ENCODE assay signal across 12 cellular contexts in the genomic region with DNA sequence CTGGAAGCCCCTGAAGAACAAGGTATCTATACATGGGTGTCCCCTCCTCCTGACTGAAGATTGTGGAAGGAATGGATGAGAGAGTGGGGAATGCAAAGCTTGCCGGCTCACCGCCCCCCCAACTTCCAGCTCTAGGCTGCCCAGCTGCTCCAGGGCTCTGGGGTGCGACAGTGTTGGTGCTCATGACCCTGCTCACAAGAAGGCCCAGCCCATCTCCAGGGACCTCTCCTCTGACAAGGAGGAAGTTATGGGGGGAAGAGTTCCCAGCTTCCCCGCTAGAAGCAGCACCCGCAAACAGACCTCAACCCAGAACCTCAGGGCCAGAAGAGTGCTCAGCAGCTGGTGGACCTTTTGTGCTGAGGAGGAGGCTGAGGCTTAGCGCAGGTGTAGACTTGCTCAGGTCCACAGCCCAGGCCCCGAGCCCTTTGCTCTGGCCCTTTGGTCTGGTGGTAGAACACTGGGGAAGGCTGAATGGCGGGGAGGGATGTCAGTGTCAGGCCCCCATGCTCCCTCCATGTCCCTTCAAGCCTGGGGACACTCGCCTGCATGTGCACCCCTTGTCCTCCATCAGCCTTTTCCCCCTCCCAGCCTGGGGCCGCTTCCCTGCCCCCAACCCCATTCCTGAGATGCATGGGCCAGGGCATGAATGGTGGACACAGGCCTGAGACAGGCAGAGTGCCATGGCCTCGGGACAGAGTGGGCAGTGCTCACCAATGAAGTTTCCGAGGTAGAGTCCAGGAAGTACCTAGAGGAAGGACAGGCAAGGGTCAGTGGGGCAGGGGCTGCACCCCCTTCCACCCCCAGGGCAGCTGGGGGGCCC. TPM values are rescaled to one million over a fixed set of nuclear protein-coding genes. Genes with fewer than 3 reads are reported as not detected.
DNase-seq lines count a peak whose midpoint lies in the region; ATAC-seq, FAIRE-seq and TF ChIP-seq lines count a peak whose summit lies in the region.
"Had no signal": no experiment of that assay in that cellular context is flagged by ENCODE, and none has a peak within 500 bp of the region (broad histone marks: within the 10 kb centered on the region; RNA-seq: fewer than 3 reads in every experiment).

No MANE protein-coding gene starts in this region.

- peaks cover 0 to 10% of the 10 kb centered on the region in 2 donors for H3K36me3 Mint-ChIP-seq in naive B cell

- peaks cover 23 to 29% (median 26%) of the 10 kb centered on the region in 3 donors for H3K4me1 Mint-ChIP-seq in naive B cell

- H2AFZ ChIP-seq in HepG2 (ENCODE audit: low read length), result no peak overlapping the region

- ATAC-seq in HepG2 (peak; percentile 32), right lobe of liver (no peak), naive B cell (ENCODE audit: low read depth in 2 of 2) (peak; percentile 32 to 54), GM21367 (IDR thresholded peaks at IDR 0.05; ENCODE audit: unreplicated experiment) (no peak)

- peaks cover 12 to 41% (median 33%) of the 10 kb centered on the region in 3 donors for H3K27me3 Mint-ChIP-seq in naive B cell

- peaks cover 20% of the 10 kb centered on the region for H3K4me1 ChIP-seq in HepG2 (ENCODE audit: insufficient read depth, low read length)
- H3K4me1 ChIP-seq in right lobe of liver, result peaks cover 0 to 8% (median 2%) of the 10 kb centered on the region in 4 donors
- peaks cover 4 to 12% of the 10 kb centered on the region in 2 donors for H3K4me1 ChIP-seq in breast epithelium
- peaks cover 0 to 7% of the 10 kb centered on the region in 2 donors for H3K4me1 ChIP-seq in uterus

- H3K27ac Mint-ChIP-seq in naive B cell, result peak overlapping the region in 2 of 6 donors; percentile 37 to 59

- POLR2A ChIA-PET in HepG2 (lab: Yijun Ruan, JAX), result interaction anchor here (1.5 kb wide), 1 partner anchor 11 kb away, joined by 9 read pairs; no protein-coding TSS in a partner anchor

- H3K4me3 Mint-ChIP-seq in naive B cell, result peak overlapping the region; percentile 67 to 96 (median 90)

- no peaks in the 10 kb centered on the region for H3K9me3 Mint-ChIP-seq in naive B cell

- H3K36me3 ChIP-seq in HepG2 (replicated peaks in 1 of 2; ENCODE audit: control insufficient read depth in 1 of 2, insufficient read depth in 2 of 2, low read length in 2 of 2) (no peaks in the 10 kb centered on the region), right lobe of liver (no peaks in the 10 kb centered on the region), breast epithelium (no peaks in the 10 kb centered on the region), uterus (no peaks in the 10 kb centered on the region)

- TF ChIP-seq POLR2A in HepG2 (IDR thresholded peaks at IDR 0.05; ENCODE audit: insufficient read depth in 1 of 2, low read depth in 2 of 2, low read length in 2 of 2), result no peak
- TF ChIP-seq POLR2A in right lobe of liver (IDR thresholded peaks at IDR 0.05), result no peak
- no peak for TF ChIP-seq POLR2A in breast epithelium (IDR thresholded peaks at IDR 0.05)
- TF ChIP-seq POLR2A in uterus (IDR thresholded peaks at IDR 0.05), result no peak

- TF ChIP-seq EP300 in HepG2 (IDR thresholded peaks at IDR 0.05; ENCODE audit: low read depth in 2 of 2, low read length in 2 of 2), result no peak
- TF ChIP-seq EP300 in HepG2 (CRISPR knock-in tag; IDR thresholded peaks at IDR 0.05; ENCODE audit: borderline replicate concordance), result no peak

- 51% methylated on average over 11 of the region's 12 CpGs for WGBS in HepG2 (ENCODE audit: low lambda C conversion rate)
- WGBS in right lobe of liver (ENCODE audit: insufficient coverage, low coverage, low lambda C conversion rate, missing lambda C conversion rate), result 29% methylated on average over 3 of the region's 12 CpGs

- no peak for DNase-seq in HepG2 (ENCODE audit: low spot score)
- DNase-seq in right lobe of liver, result no peak
- no peak for DNase-seq in breast epithelium (ENCODE audit: low spot score in 2 of 2)
- peak; percentile 25 for DNase-seq in naive B cell
- no peak for DNase-seq in uterus
- no peak for DNase-seq in NOMO-1 (lab: John Stamatoyannopoulos, UW; ENCODE audit: unreplicated experiment in 2 of 2)
- DNase-seq in NCI-H1436 (lab: John Stamatoyannopoulos, UW), result no peak
- DNase-seq: activated CD8-positive, alpha-beta memory T cell treated with anti-CD3 and anti-CD28 coated beads, Interleukin-2, amount 50 U/mL, for 4 hours; T-helper 1 cell had no signal

- no peak for TF ChIP-seq CTCF in HepG2 (CRISPR knock-in tag; IDR thresholded peaks at IDR 0.05)
- no peak for TF ChIP-seq CTCF in right lobe of liver (IDR thresholded peaks at IDR 0.05)
- TF ChIP-seq CTCF in breast epithelium (IDR thresholded peaks at IDR 0.05), result no peak
- TF ChIP-seq CTCF in uterus (IDR thresholded peaks at IDR 0.05), result no peak

- TF ChIP-seq RAD21 in HepG2 (CRISPR knock-in tag; IDR thresholded peaks at IDR 0.05), result no peak

- no peaks in the 10 kb centered on the region for H3K9me3 ChIP-seq in HepG2 (ENCODE audit: low read length)
- H3K9me3 ChIP-seq in right lobe of liver, result no peaks in the 10 kb centered on the region
- H3K9me3 ChIP-seq in breast epithelium, result no peaks in the 10 kb centered on the region
- H3K9me3 ChIP-seq in uterus, result no peaks in the 10 kb centered on the region

- FAIRE-seq in HepG2 (lab: Jason Lieb, UNC), result no peak

- H3K4me2 ChIP-seq in HepG2 (ENCODE audit: low read depth, low read length), result peak overlapping the region; percentile 99

- H3K27me3 ChIP-seq in HepG2 (ENCODE audit: control insufficient read depth in 1 of 2, insufficient read depth in 2 of 2, low read length in 2 of 2) (peaks cover 14 to 55% of the 10 kb centered on the region in 2 experiments; a peak in 4 of 5 replicates), right lobe of liver (no peaks in the 10 kb centered on the region), breast epithelium (no peaks in the 10 kb centered on the region), uterus (no peaks in the 10 kb centered on the region)

- in situ Hi-C loops in HepG2 (cut with HindIII; ENCODE audit: extremely low pct_ligation_motif_present, low pct_unique_long_range_greater_than_20kb), result no loop called here

- peak overlapping the region; percentile 55; the same call in 1 of the 2 replicates for H3K9ac ChIP-seq in HepG2 (ENCODE audit: insufficient read depth, low read depth, low read length)

- CTCF ChIA-PET in HepG2 (lab: Yijun Ruan, JAX; ENCODE audit: low intra/inter-chr PET ratio, low total read pairs), result no interaction called here

- H3K79me2 ChIP-seq in HepG2 (ENCODE audit: insufficient read depth, low read length), result no peaks in the 10 kb centered on the region

- intact Hi-C loops in HepG2 (cut with micrococcal nuclease; ENCODE audit: unreplicated experiment) (no loop called here), right lobe of liver (cut with DNase I) (no loop called here), breast epithelium (cut with DNase I; ENCODE audit: low total_unique reads) (no loop called here), uterus (cut with DNase I; ENCODE audit: low total_unique reads) (no loop called here)

- BruUV-seq in HepG2 (replicated peaks; lab: Mats Ljungman, UMichigan), result no TSS peak

- H3K27ac ChIP-seq in HepG2 (ENCODE audit: extremely low read length, insufficient read depth, low read length) (no peak overlapping the region), right lobe of liver (no peak overlapping the region), breast epithelium (no peak overlapping the region), uterus (peak overlapping the region in 1 of 2 donors; percentile 42)

- H4K20me1 ChIP-seq in HepG2 (ENCODE audit: insufficient read depth, low read length), result no peaks in the 10 kb centered on the region

- H3K4me3 ChIP-seq in HepG2 (replicated peaks in 1 of 3; ENCODE audit: insufficient read depth in 1 of 3, low read depth in 2 of 3, low read length in 3 of 3) (peak overlapping the region in 2 of 3 experiments; percentile 56 to 85; a peak in 2 of 6 replicates), right lobe of liver (no peak overlapping the region), breast epithelium (peak overlapping the region in 2 of 3 donors; percentile 84 to 93), uterus (peak overlapping the region; percentile 23 to 80)

RNA-seq across cellular contexts. Expression of gene DUSP15, which starts 1.3 kb away (rescaled TPM):
- 0.18 and 0.93 TPM in 2 replicates for total RNA-seq in HepG2 (2016; rRNA removed; fragmentation: Illumina TruSeq; extraction: Trizol)
- 1.1 TPM in 2 replicates for total RNA-seq in HepG2 (2016; cell fraction: cytosol; rRNA removed; fragmentation: Illumina TruSeq; extraction: Trizol; ENCODE audit: low read depth)
- total RNA-seq in HepG2 (2016; cell fraction: insoluble cytoplasmic fraction; rRNA removed; fragmentation: Illumina TruSeq; extraction: Trizol), result 0.37 and 0.69 TPM in 2 replicates
- 0.93 and 1.2 TPM in 2 replicates for total RNA-seq in HepG2 (2016; cell fraction: membrane; rRNA removed; fragmentation: Illumina TruSeq; extraction: Trizol)
- 0.43 and 1.6 TPM in 2 replicates for total RNA-seq in HepG2 (2016; cell fraction: nucleus; rRNA removed; fragmentation: Illumina TruSeq; extraction: Trizol)
- 0.17 and 0.46 TPM in 2 replicates for polyA plus RNA-seq in HepG2 (2011; rRNA removed)
- 0.60 and 0.79 TPM in 2 replicates for polyA plus RNA-seq in HepG2 (2011; cell fraction: cytosol; rRNA removed)
- polyA plus RNA-seq in HepG2 (2011; cell fraction: nucleus; rRNA removed), result 0.95 and 1.2 TPM in 2 replicates
- 0.50 and 0.83 TPM in 2 replicates for polyA plus RNA-seq in HepG2 (2012)
- polyA plus RNA-seq in HepG2 (2016; cell fraction: cytosol; fragmentation: Illumina TruSeq; extraction: Trizol; ENCODE audit: low read depth), result 0.60 and 1.1 TPM in 2 replicates
- 0.47 and 1.2 TPM in 2 replicates for polyA plus RNA-seq in HepG2 (2016; cell fraction: insoluble cytoplasmic fraction; fragmentation: Illumina TruSeq; extraction: Trizol; ENCODE audit: low read depth)
- polyA plus RNA-seq in HepG2 (2016; cell fraction: membrane; fragmentation: Illumina TruSeq; extraction: Trizol; ENCODE audit: low read depth), result 0.72 and 1.1 TPM in 2 replicates
- polyA plus RNA-seq in HepG2 (2016; cell fraction: nucleus; fragmentation: Illumina TruSeq; extraction: Trizol; ENCODE audit: insufficient read depth, low read depth), result 0.88 and 1.7 TPM in 2 replicates
- 0.56 TPM in 1 of 2 replicates, not detected in the other for polyA minus RNA-seq in HepG2 (2011; rRNA and poly(A)+ RNA removed; ENCODE audit: low replicate concordance)
- not detected in 2 replicates for polyA minus RNA-seq in HepG2 (2011; cell fraction: cytosol; rRNA and poly(A)+ RNA removed)
- 0.87 TPM in 1 of 2 replicates, not detected in the other for polyA minus RNA-seq in HepG2 (2011; cell fraction: nucleus; rRNA and poly(A)+ RNA removed)
- 1 to 10 TPM in 1 of 6 experiments, under 1 TPM in 2, not detected in 3; 0.22 to 1.1 (median 0.42) TPM for total RNA-seq in right lobe of liver
- 1 to 10 TPM; 1.9 to 3.6 (median 2.1) TPM for total RNA-seq in breast epithelium
- 1 to 10 TPM in 1 of 6 donors, not detected in 5; 1.7 TPM for polyA plus RNA-seq in naive B cell (ENCODE audit: low read depth in 6 of 6)
- 10 to 100 TPM in 1 of 4 donors, 1 to 10 TPM in 2, not detected in 1; 1.6 to 45.6 (median 8.8) TPM for total RNA-seq in uterus

RNA-seq across cellular contexts. Expression of gene TTLL9, which starts 1.4 kb away (rescaled TPM):
- total RNA-seq in HepG2 (2016; rRNA removed; fragmentation: Illumina TruSeq; extraction: Trizol), result not detected in 2 replicates
- total RNA-seq in HepG2 (2016; cell fraction: cytosol; rRNA removed; fragmentation: Illumina TruSeq; extraction: Trizol; ENCODE audit: low read depth), result not detected in 2 replicates
- total RNA-seq in HepG2 (2016; cell fraction: insoluble cytoplasmic fraction; rRNA removed; fragmentation: Illumina TruSeq; extraction: Trizol), result not detected in 2 replicates
- total RNA-seq in HepG2 (2016; cell fraction: membrane; rRNA removed; fragmentation: Illumina TruSeq; extraction: Trizol), result not detected in 2 replicates
- total RNA-seq in HepG2 (2016; cell fraction: nucleus; rRNA removed; fragmentation: Illumina TruSeq; extraction: Trizol), result not detected in 2 replicates
- 0.05 TPM in 1 of 2 replicates, not detected in the other for polyA plus RNA-seq in HepG2 (2011; rRNA removed)
- not detected in 2 replicates for polyA plus RNA-seq in HepG2 (2011; cell fraction: cytosol; rRNA removed)
- 0.14 TPM in 1 of 2 replicates, not detected in the other for polyA plus RNA-seq in HepG2 (2011; cell fraction: nucleus; rRNA removed)
- polyA plus RNA-seq in HepG2 (2012), result not detected in 2 replicates
- not detected in 2 replicates for polyA plus RNA-seq in HepG2 (2016; cell fraction: cytosol; fragmentation: Illumina TruSeq; extraction: Trizol; ENCODE audit: low read depth)
- not detected in 2 replicates for polyA plus RNA-seq in HepG2 (2016; cell fraction: insoluble cytoplasmic fraction; fragmentation: Illumina TruSeq; extraction: Trizol; ENCODE audit: low read depth)
- not detected in 2 replicates for polyA plus RNA-seq in HepG2 (2016; cell fraction: membrane; fragmentation: Illumina TruSeq; extraction: Trizol; ENCODE audit: low read depth)
- not detected in 2 replicates for polyA plus RNA-seq in HepG2 (2016; cell fraction: nucleus; fragmentation: Illumina TruSeq; extraction: Trizol; ENCODE audit: insufficient read depth, low read depth)
- not detected in 2 replicates for polyA minus RNA-seq in HepG2 (2011; rRNA and poly(A)+ RNA removed; ENCODE audit: low replicate concordance)
- polyA minus RNA-seq in HepG2 (2011; cell fraction: cytosol; rRNA and poly(A)+ RNA removed), result not detected in 2 replicates
- not detected in 2 replicates for polyA minus RNA-seq in HepG2 (2011; cell fraction: nucleus; rRNA and poly(A)+ RNA removed)
- total RNA-seq in right lobe of liver, result not detected
- total RNA-seq in breast epithelium, result 1 to 10 TPM in 1 of 3 donors, under 1 TPM in 2; 0.16 to 2.9 (median 0.98) TPM
- polyA plus RNA-seq in naive B cell (ENCODE audit: low read depth in 6 of 6), result under 1 TPM in 3 of 6 donors, not detected in 3; 0.09 to 0.43 (median 0.21) TPM
- 1 to 10 TPM in 1 of 4 donors, under 1 TPM in 2, not detected in 1; under 0.01 to 2.9 (median 0.91) TPM for total RNA-seq in uterus
- total RNA-seq: dermis microvascular lymphatic vessel endothelial cell had no signal

RNA-seq across cellular contexts. Expression of gene FOXS1, which starts 23.7 kb away (rescaled TPM):
- not detected in 2 replicates for total RNA-seq in HepG2 (2016; rRNA removed; fragmentation: Illumina TruSeq; extraction: Trizol)
- not detected in 2 replicates for total RNA-seq in HepG2 (2016; cell fraction: cytosol; rRNA removed; fragmentation: Illumina TruSeq; extraction: Trizol; ENCODE audit: low read depth)
- total RNA-seq in HepG2 (2016; cell fraction: insoluble cytoplasmic fraction; rRNA removed; fragmentation: Illumina TruSeq; extraction: Trizol), result not detected in 2 replicates
- not detected in 2 replicates for total RNA-seq in HepG2 (2016; cell fraction: membrane; rRNA removed; fragmentation: Illumina TruSeq; extraction: Trizol)
- total RNA-seq in HepG2 (2016; cell fraction: nucleus; rRNA removed; fragmentation: Illumina TruSeq; extraction: Trizol), result not detected in 2 replicates
- polyA plus RNA-seq in HepG2 (2011; rRNA removed), result not detected in 2 replicates
- polyA plus RNA-seq in HepG2 (2011; cell fraction: cytosol; rRNA removed), result not detected in 2 replicates
- not detected in 2 replicates for polyA plus RNA-seq in HepG2 (2011; cell fraction: nucleus; rRNA removed)
- not detected in 2 replicates for polyA plus RNA-seq in HepG2 (2012)
- polyA plus RNA-seq in HepG2 (2016; cell fraction: cytosol; fragmentation: Illumina TruSeq; extraction: Trizol; ENCODE audit: low read depth), result not detected in 2 replicates
- not detected in 2 replicates for polyA plus RNA-seq in HepG2 (2016; cell fraction: insoluble cytoplasmic fraction; fragmentation: Illumina TruSeq; extraction: Trizol; ENCODE audit: low read depth)
- not detected in 2 replicates for polyA plus RNA-seq in HepG2 (2016; cell fraction: membrane; fragmentation: Illumina TruSeq; extraction: Trizol; ENCODE audit: low read depth)
- polyA plus RNA-seq in HepG2 (2016; cell fraction: nucleus; fragmentation: Illumina TruSeq; extraction: Trizol; ENCODE audit: insufficient read depth, low read depth), result not detected in 2 replicates
- not detected in 2 replicates for polyA minus RNA-seq in HepG2 (2011; rRNA and poly(A)+ RNA removed; ENCODE audit: low replicate concordance)
- not detected in 2 replicates for polyA minus RNA-seq in HepG2 (2011; cell fraction: cytosol; rRNA and poly(A)+ RNA removed)
- not detected in 2 replicates for polyA minus RNA-seq in HepG2 (2011; cell fraction: nucleus; rRNA and poly(A)+ RNA removed)
- total RNA-seq in right lobe of liver, result under 1 TPM in 2 of 6 experiments, not detected in 4; 0.15 to 0.31 TPM
- total RNA-seq in breast epithelium, result under 1 TPM in 2 of 3 donors, not detected in 1; 0.44 to 0.98 TPM
- not detected for polyA plus RNA-seq in naive B cell (ENCODE audit: low read depth in 6 of 6)
- 1 to 10 TPM in 2 of 4 donors, not detected in 2; 5.4 to 6.2 TPM for total RNA-seq in uterus

RNA-seq across cellular contexts. Expression of gene MYLK2, which starts 49.9 kb away (rescaled TPM):
- total RNA-seq in HepG2 (2016; rRNA removed; fragmentation: Illumina TruSeq; extraction: Trizol), result 0.27 TPM in 1 of 2 replicates, not detected in the other
- 0.09 and 0.10 TPM in 2 replicates for total RNA-seq in HepG2 (2016; cell fraction: cytosol; rRNA removed; fragmentation: Illumina TruSeq; extraction: Trizol; ENCODE audit: low read depth)
- total RNA-seq in HepG2 (2016; cell fraction: insoluble cytoplasmic fraction; rRNA removed; fragmentation: Illumina TruSeq; extraction: Trizol), result 0.17 TPM in 1 of 2 replicates, not detected in the other
- total RNA-seq in HepG2 (2016; cell fraction: membrane; rRNA removed; fragmentation: Illumina TruSeq; extraction: Trizol), result 0.06 and 0.10 TPM in 2 replicates
- total RNA-seq in HepG2 (2016; cell fraction: nucleus; rRNA removed; fragmentation: Illumina TruSeq; extraction: Trizol), result 0.50 TPM in 1 of 2 replicates, not detected in the other
- polyA plus RNA-seq in HepG2 (2011; rRNA removed), result 0.04 TPM in 1 of 2 replicates, not detected in the other
- polyA plus RNA-seq in HepG2 (2011; cell fraction: cytosol; rRNA removed), result 0.03 TPM in 1 of 2 replicates, not detected in the other
- 0.05 and 0.32 TPM in 2 replicates for polyA plus RNA-seq in HepG2 (2011; cell fraction: nucleus; rRNA removed)
- not detected in 2 replicates for polyA plus RNA-seq in HepG2 (2012)
- polyA plus RNA-seq in HepG2 (2016; cell fraction: cytosol; fragmentation: Illumina TruSeq; extraction: Trizol; ENCODE audit: low read depth), result 0.10 TPM in 1 of 2 replicates, not detected in the other
- polyA plus RNA-seq in HepG2 (2016; cell fraction: insoluble cytoplasmic fraction; fragmentation: Illumina TruSeq; extraction: Trizol; ENCODE audit: low read depth), result 0.21 TPM in 1 of 2 replicates, not detected in the other
- polyA plus RNA-seq in HepG2 (2016; cell fraction: membrane; fragmentation: Illumina TruSeq; extraction: Trizol; ENCODE audit: low read depth), result 0.22 TPM in 1 of 2 replicates, not detected in the other
- 0.52 and 0.59 TPM in 2 replicates for polyA plus RNA-seq in HepG2 (2016; cell fraction: nucleus; fragmentation: Illumina TruSeq; extraction: Trizol; ENCODE audit: insufficient read depth, low read depth)
- 0.18 and 0.28 TPM in 2 replicates for polyA minus RNA-seq in HepG2 (2011; rRNA and poly(A)+ RNA removed; ENCODE audit: low replicate concordance)
- polyA minus RNA-seq in HepG2 (2011; cell fraction: cytosol; rRNA and poly(A)+ RNA removed), result not detected in 2 replicates
- polyA minus RNA-seq in HepG2 (2011; cell fraction: nucleus; rRNA and poly(A)+ RNA removed), result 0.25 and 0.39 TPM in 2 replicates
- not detected for total RNA-seq in right lobe of liver
- not detected for total RNA-seq in breast epithelium
- polyA plus RNA-seq in naive B cell (ENCODE audit: low read depth in 6 of 6), result not detected
- under 1 TPM in 2 of 4 donors, not detected in 2; 0.21 to 0.69 TPM for total RNA-seq in uterus
- total RNA-seq: posterior vena cava had no signal

Comparison
In these comparisons a context has a peak if more than half of its experiments do, and no peak if none do; other contexts are left out.
1. ATAC-seq: peak in HepG2 (single experiment) and naive B cell (2 of 2); none in right lobe of liver (0 of 4) and GM21367 (single experiment).
2. H3K4me3 ChIP-seq: peak in HepG2 (2 of 3), breast epithelium (2 of 3) and uterus (2 of 2); none in right lobe of liver (0 of 3).